Comparison of ENCODE assay signal across 8 cellular contexts in the genomic region with DNA sequence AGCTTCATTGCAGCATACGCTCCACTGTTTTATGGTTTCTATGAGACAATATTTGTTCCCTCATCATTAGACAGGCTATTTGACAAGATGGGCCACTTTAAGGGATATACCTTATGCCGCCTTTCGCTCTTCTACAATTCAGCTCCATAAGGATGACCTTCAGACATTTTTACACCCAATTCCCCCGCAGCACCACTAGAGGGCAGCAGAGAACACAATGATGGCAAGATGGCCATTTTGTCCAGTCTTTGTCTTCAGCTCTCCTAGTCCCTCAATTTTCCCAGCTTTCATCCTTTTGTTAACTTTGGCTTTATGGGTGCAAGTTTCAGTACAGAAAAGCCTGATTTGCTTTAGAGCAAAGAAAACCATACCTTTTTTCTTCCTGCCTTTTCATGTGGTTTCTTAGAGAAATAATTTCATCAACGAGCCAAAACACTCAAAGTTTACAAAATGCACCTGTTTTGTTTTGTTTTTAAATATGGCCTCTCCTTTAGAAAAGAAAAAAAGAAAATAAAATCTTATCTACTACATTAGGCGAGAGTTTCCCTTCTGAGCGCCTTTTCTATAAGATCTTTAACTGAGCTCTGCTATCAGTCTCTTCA.
DNase-seq lines count a peak whose midpoint lies in the region; ATAC-seq and TF ChIP-seq lines count a peak whose summit lies in the region.

No MANE protein-coding gene starts in this region.

- no peaks in the 10 kb centered on the region for H3K4me1 Mint-ChIP-seq in nephron

- H3K4me3 ChIP-seq in HL-60 (replicated peaks; ENCODE audit: insufficient read depth, low read length): no peak overlapping the region

- H3K27me3 ChIP-seq in HL-60 (ENCODE audit: insufficient read depth, poor library complexity, severe bottlenecking): no peaks in the 10 kb centered on the region

- no peak overlapping the region for H3K4me3 Mint-ChIP-seq in nephron

- ATAC-seq in esophagus mucosa (peak; percentile 67), GM21825 (IDR thresholded peaks at IDR 0.05; ENCODE audit: unreplicated experiment) (no peak)

- H3K36me3 Mint-ChIP-seq in nephron (ENCODE audit: low read depth): no peaks in the 10 kb centered on the region

- no peak overlapping the region for H3K27ac ChIP-seq in HL-60 (replicated peaks)

- no peak overlapping the region for H3K27ac Mint-ChIP-seq in nephron

- TF ChIP-seq CTCF in HL-60 (IDR thresholded peaks at IDR 0.05; ENCODE audit: insufficient read depth, low read length) (peak; percentile 93), nephron (IDR thresholded peaks at IDR 0.05; ENCODE audit: unreplicated experiment in 3 of 3) (peak; percentile 86 to 96 (median 95))

- H3K27me3 Mint-ChIP-seq in nephron (ENCODE audit: low read depth): peaks cover 9% of the 10 kb centered on the region

- H3K9me3 Mint-ChIP-seq in nephron: no peaks in the 10 kb centered on the region

- peak; percentile 33 for DNase-seq in GM04504 (ENCODE audit: low read depth)
- peak; percentile 22 to 38 for DNase-seq in HL-60 (ENCODE audit: low read depth in 1 of 2, low spot score in 1 of 2)
- peak; percentile 78 for DNase-seq in NCI-H774 (lab: John Stamatoyannopoulos, UW)
- DNase-seq in activated CD8-positive, alpha-beta memory T cell treated with anti-CD3 and anti-CD28 coated beads for 48 hours (ENCODE audit: low read depth in 2 of 3, low spot score in 2 of 3): peak; percentile 2 to 35 (median 11)
- peak; percentile 95 for DNase-seq in superior temporal gyrus (ENCODE audit: extremely low spot score)

Comparison
In these comparisons a context has a peak if more than half of its experiments do, and no peak if none do; other contexts are left out.
1. DNase-seq: peak in every context shown above with its lines; median percentile 95 in superior temporal gyrus; 78 in NCI-H774; 33 in GM04504; 30 in HL-60; 11 in activated CD8-positive, alpha-beta memory T cell treated with anti-CD3 and anti-CD28 coated beads for 48 hours.